Comparison of ENCODE assay signal across 31 cellular contexts in the genomic region with DNA sequence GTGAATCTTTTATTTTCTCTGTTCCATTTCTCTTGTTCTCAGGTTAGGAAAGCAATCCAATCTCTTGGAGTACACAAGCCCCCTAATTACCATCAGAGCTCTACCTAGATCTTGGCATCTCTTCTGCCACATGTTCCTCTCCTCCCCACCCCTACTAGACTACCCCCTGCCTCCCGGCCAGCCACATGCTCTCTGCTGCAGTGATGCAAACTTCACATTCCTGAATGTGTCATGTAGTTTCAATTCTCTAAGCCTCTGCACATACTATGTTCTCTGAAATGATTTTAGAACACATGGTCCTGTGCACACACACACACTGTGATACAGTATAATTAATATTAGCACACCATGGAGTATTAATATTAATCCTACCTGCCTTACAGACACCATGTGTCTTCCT.
DNase-seq lines count a peak whose midpoint lies in the region; ATAC-seq and TF ChIP-seq lines count a peak whose summit lies in the region.
"Had no signal": no experiment of that assay in that cellular context is flagged by ENCODE, and none has a peak within 500 bp of the region (broad histone marks: within the 10 kb centered on the region; RNA-seq: fewer than 3 reads in every experiment).

No MANE protein-coding gene starts in this region.

- H2AK9ac ChIP-seq in IMR-90 (replicated peaks; ENCODE audit: low read depth, low read length, poor library complexity), result no peak overlapping the region

- H3K36me3 ChIP-seq in IMR-90 (ENCODE audit: control insufficient read depth, insufficient read depth, low read length) (no peaks in the 10 kb centered on the region), brain microvascular endothelial cell (replicated peaks) (no peaks in the 10 kb centered on the region)
- H3K36me3 ChIP-seq: BLaER1, gastroesophageal sphincter, lower lobe of right lung, ovary, upper lobe of right lung had no signal

- H3K27ac ChIP-seq in IMR-90 (ENCODE audit: insufficient read depth, low read length) (peak overlapping the region; percentile 48; the same call in 1 of the 2 replicates), brain microvascular endothelial cell (no peak overlapping the region)
- H3K27ac ChIP-seq: BLaER1, gastroesophageal sphincter, lower lobe of right lung, ovary, upper lobe of right lung, VCaP had no signal

- H3K4me1 ChIP-seq in IMR-90 (ENCODE audit: control insufficient read depth, insufficient read depth, low read length), result peaks cover 15% of the 10 kb centered on the region
- H3K4me1 ChIP-seq: gastroesophageal sphincter, lower lobe of right lung, upper lobe of right lung had no signal

- ATAC-seq in IMR-90 (ENCODE audit: low read depth), result peak; percentile 67
- ATAC-seq in HG03039 (IDR thresholded peaks at IDR 0.05; ENCODE audit: unreplicated experiment), result no peak
- ATAC-seq: gastroesophageal sphincter; lower lobe of right lung; natural killer cell treated with Interleukin-12 subunit alpha and Interleukin-12 subunit beta and Interleukin-15 and Interleukin-18, amount 100 ng/mL, for 72 hours; SK-N-SH treated with all-trans-retinoic acid at 6 μM for 48 hours; stimulated activated effector memory CD8-positive, alpha-beta T cell treated with anti-CD3 and anti-CD28 coated beads, Interleukin-12 subunit alpha, Interleukin-12 subunit beta, amount 100 ng/mL, for 72 hours; upper lobe of right lung had no signal

- H2BK20ac ChIP-seq in IMR-90 (ENCODE audit: low read depth, low read length), result peak overlapping the region; percentile 83

- peak overlapping the region; percentile 87 for H2BK5ac ChIP-seq in IMR-90 (ENCODE audit: low read depth, low read length, poor library complexity, severe bottlenecking)

- in situ Hi-C loops in IMR-90 (cut with MboI; ENCODE audit: low sequenced_read_pairs), result loop anchor here (5.0 kb wide), 1 partner anchor 808 kb away; no protein-coding TSS in a partner anchor
- in situ Hi-C loops in brain microvascular endothelial cell (cut with HindIII; ENCODE audit: low pct_ligation_motif_present, low sequenced_read_pairs), result no loop called here

- no peaks in the 10 kb centered on the region for H4K20me1 ChIP-seq in IMR-90 (ENCODE audit: insufficient read depth, low read length)
- H4K20me1 ChIP-seq: BLaER1 had no signal

- no peaks in the 10 kb centered on the region for H3K27me3 ChIP-seq in IMR-90 (ENCODE audit: control insufficient read depth, insufficient read depth, low read length)
- no peaks in the 10 kb centered on the region for H3K27me3 ChIP-seq in brain microvascular endothelial cell (replicated peaks)
- H3K27me3 ChIP-seq: BLaER1, gastroesophageal sphincter, ovary, upper lobe of right lung had no signal

- H3K18ac ChIP-seq in IMR-90 (ENCODE audit: low read depth, low read length), result peak overlapping the region; percentile 88; the same call in 1 of the 2 replicates

- TF ChIP-seq CTCF in IMR-90 (conservative IDR thresholded peaks at IDR 0.05; ENCODE audit: low read depth, low read length) (no peak), brain microvascular endothelial cell (IDR thresholded peaks at IDR 0.05; ENCODE audit: low read depth, low read length, missing control alignments) (no peak), fibroblast of villous mesenchyme (IDR thresholded peaks at IDR 0.05; ENCODE audit: insufficient read depth, low read depth, low read length) (no peak)

- 40% methylated on average over 1 of the region's 1 CpG; no CpG with 5 or more reads in 1 of the 2 experiments for WGBS in IMR-90 (ENCODE audit: extremely low coverage in 2 of 2, insufficient read length in 1 of 2), 2 experiments

- H3K23ac ChIP-seq in IMR-90 (ENCODE audit: low read depth, low read length), result peak overlapping the region; percentile 11; the same call in 1 of the 2 replicates

- POLR2A ChIA-PET in IMR-90 (lab: Charles Lee; ENCODE audit: unreplicated experiment), result no interaction called here

- peak overlapping the region; percentile 85 for H2BK15ac ChIP-seq in IMR-90 (ENCODE audit: low read depth, low read length)

- peaks cover 7% of the 10 kb centered on the region for H3K9me1 ChIP-seq in IMR-90 (ENCODE audit: insufficient read depth, low read length)

- peak overlapping the region; percentile 64 for H4K91ac ChIP-seq in IMR-90 (ENCODE audit: insufficient read depth, low read depth, low read length)

- no TSS peak for BruUV-seq in IMR-90 (replicated peaks; lab: Mats Ljungman, UMichigan)

- TF ChIP-seq RAD21 in IMR-90 (IDR thresholded peaks at IDR 0.05; ENCODE audit: low read length), result no peak

- CTCF ChIA-PET in IMR-90 (lab: Yijun Ruan, JAX), result no interaction called here

- peak overlapping the region; percentile 39; the same call in 1 of the 2 replicates for H3K9ac ChIP-seq in IMR-90 (ENCODE audit: low read depth, low read length)
- H3K9ac ChIP-seq: BLaER1 had no signal

- H3K14ac ChIP-seq in IMR-90 (replicated peaks; ENCODE audit: low read depth, low read length), result peak overlapping the region; percentile 79

- DNase-seq in AG08396 (ENCODE audit: low spot score) (peak; percentile 41), IMR-90 (peak; percentile 83), brain microvascular endothelial cell (peak; percentile 47), fibroblast of villous mesenchyme (ENCODE audit: low read depth) (peak; percentile 27), NCI-H510A treated with DMSO at 0.1 percent for 48 hours (lab: John Stamatoyannopoulos, UW) (no peak), amniotic stem cell (lab: John Stamatoyannopoulos, UW) (no peak), C1 segment of cervical spinal cord (lab: John Stamatoyannopoulos, UW) (no peak)
- DNase-seq: activated CD4-positive, alpha-beta T cell treated with anti-CD3 and anti-CD28 coated beads, Interleukin-2, amount 10 ng/mL, durations not matched to agents 24 days and 14 days; activated naive CD4-positive, alpha-beta T cell; activated T-cell treated with anti-CD3 and anti-CD28 coated beads, Interleukin-2, amount 50 U/mL, for 48 hours; amygdala; central memory CD4-positive, alpha-beta T cell; COR-L47; DMS79 treated with DMSO at 0.1 percent for 48 hours; kidney; lower lobe of right lung; NCI-H146; NCI-H526; ovary; retina; stimulated activated CD4-positive, alpha-beta T cell treated with anti-CD3 and anti-CD28 coated beads, Interleukin-2, amount 100 ng/mL, for 24 hours; substantia nigra; upper lobe of right lung had no signal

- no peaks in the 10 kb centered on the region for H3K9me3 ChIP-seq in IMR-90 (ENCODE audit: control insufficient read depth, insufficient read depth, low read length)
- H3K9me3 ChIP-seq: BLaER1, gastroesophageal sphincter, lower lobe of right lung, ovary, upper lobe of right lung had no signal

- peaks cover 6 to 22% of the 10 kb centered on the region in 2 experiments for H3K79me1 ChIP-seq in IMR-90 (ENCODE audit: low read depth in 1 of 2, low read length in 2 of 2)

- H2AFZ ChIP-seq in IMR-90 (replicated peaks; ENCODE audit: low read length, poor library complexity), result peak overlapping the region; percentile 75

- peak overlapping the region; percentile 30; the same call in 1 of the 2 replicates for H3K4me2 ChIP-seq in IMR-90 (ENCODE audit: low read depth, low read length)
- H3K4me2 ChIP-seq: BLaER1, smooth muscle cell had no signal

- H3K4me3 ChIP-seq in IMR-90 (ENCODE audit: insufficient read depth, low read depth, low read length) (no peak overlapping the region), brain microvascular endothelial cell (ENCODE audit: low read depth, low read length) (no peak overlapping the region), fibroblast of villous mesenchyme (ENCODE audit: low read depth, low read length) (no peak overlapping the region)
- H3K4me3 ChIP-seq: BLaER1, gastroesophageal sphincter, lower lobe of right lung, ovary, smooth muscle cell, upper lobe of right lung had no signal

- peak overlapping the region; percentile 84 for H3K4ac ChIP-seq in IMR-90 (ENCODE audit: low read depth, low read length)

- peak overlapping the region; percentile 28 to 82 for H4K8ac ChIP-seq in IMR-90 (ENCODE audit: low read depth in 2 of 2, low read length in 2 of 2)

- peak overlapping the region; percentile 85 for H2AK5ac ChIP-seq in IMR-90 (ENCODE audit: low read depth, low read length)

- H4K5ac ChIP-seq in IMR-90 (ENCODE audit: low read depth, low read length), result peak overlapping the region; percentile 36; the same call in 1 of the 2 replicates

- peak overlapping the region; percentile 85 for H2BK120ac ChIP-seq in IMR-90 (ENCODE audit: low read depth, low read length)

- H3K56ac ChIP-seq in IMR-90 (ENCODE audit: extremely low read depth, insufficient read depth, low read length), result 0 out of 2 replicates have a peak overlapping the region, but pooled peaks have one; percentile 34

- no peak for TF ChIP-seq POLR2A in IMR-90 (IDR thresholded peaks at IDR 0.05; ENCODE audit: low read depth, low read length)

- dilution Hi-C loops in IMR-90 (cut with HindIII; ENCODE audit: low sequenced_read_pairs, unreplicated experiment), result no loop called here

- intact Hi-C loops in IMR-90 (cut with micrococcal nuclease), result loop anchor here (5.0 kb wide), 5 partner anchors 83 to 433 kb away; a partner anchor contains a TSS

TF ChIP-seq in IMR-90, 13 proteins besides CTCF, POLR2A, EP300 and RAD21:
- TF ChIP-seq BHLHE40 (IDR thresholded peaks at IDR 0.05; ENCODE audit: low read depth, low read length), result no peak
- peak; percentile 45; the same call in 1 of the 2 replicates for TF ChIP-seq FOS (IDR thresholded peaks at IDR 0.05; ENCODE audit: low read depth, low read length)
- no peak for TF ChIP-seq SMC3 (IDR thresholded peaks at IDR 0.05; ENCODE audit: low read depth, low read length)
- peak; percentile 71; the same call in 1 of the 2 replicates for TF ChIP-seq MAZ (IDR thresholded peaks at IDR 0.05; ENCODE audit: borderline replicate concordance, low read depth, low read length)
- no peak for TF ChIP-seq MAFK (IDR thresholded peaks at IDR 0.05; ENCODE audit: low read depth, low read length)
- peak; percentile 10 for TF ChIP-seq RCOR1 (IDR thresholded peaks at IDR 0.05; ENCODE audit: insufficient replicate concordance, low read length)
- no peak for TF ChIP-seq NFE2L2 (IDR thresholded peaks at IDR 0.05; ENCODE audit: low read depth, low read length)
- peak; percentile 79; the same call in 1 of the 2 replicates for TF ChIP-seq MXI1 (IDR thresholded peaks at IDR 0.05; ENCODE audit: borderline replicate concordance, low read depth, low read length)
- TF ChIP-seq, protein P1, sequence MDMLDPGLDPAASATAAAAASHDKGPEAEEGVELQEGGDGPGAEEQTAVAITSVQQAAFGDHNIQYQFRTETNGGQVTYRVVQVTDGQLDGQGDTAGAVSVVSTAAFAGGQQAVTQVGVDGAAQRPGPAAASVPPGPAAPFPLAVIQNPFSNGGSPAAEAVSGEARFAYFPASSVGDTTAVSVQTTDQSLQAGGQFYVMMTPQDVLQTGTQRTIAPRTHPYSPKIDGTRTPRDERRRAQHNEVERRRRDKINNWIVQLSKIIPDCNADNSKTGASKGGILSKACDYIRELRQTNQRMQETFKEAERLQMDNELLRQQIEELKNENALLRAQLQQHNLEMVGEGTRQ (IDR thresholded peaks at IDR 0.05; ENCODE audit: low read depth, low read length), result peak; percentile 42; the same call in 1 of the 2 replicates
- TF ChIP-seq CHD1 (IDR thresholded peaks at IDR 0.05; ENCODE audit: low read depth, low read length), result no peak
- TF ChIP-seq CEBPB (IDR thresholded peaks at IDR 0.05; ENCODE audit: low read depth, low read length), result peak; percentile 92
- no peak for TF ChIP-seq RFX5 (IDR thresholded peaks at IDR 0.05; ENCODE audit: low read depth, low read length)

Comparison
In these comparisons a context has a peak if more than half of its experiments do, and no peak if none do; other contexts are left out.
1. DNase-seq: peak in AG08396 (single experiment), IMR-90 (single experiment), brain microvascular endothelial cell (single experiment) and fibroblast of villous mesenchyme (single experiment); none in NCI-H510A treated with DMSO at 0.1 percent for 48 hours (single experiment), amniotic stem cell (single experiment) and C1 segment of cervical spinal cord (0 of 14).